ENCODE assay signal across 35 cellular contexts in the genomic region with DNA sequence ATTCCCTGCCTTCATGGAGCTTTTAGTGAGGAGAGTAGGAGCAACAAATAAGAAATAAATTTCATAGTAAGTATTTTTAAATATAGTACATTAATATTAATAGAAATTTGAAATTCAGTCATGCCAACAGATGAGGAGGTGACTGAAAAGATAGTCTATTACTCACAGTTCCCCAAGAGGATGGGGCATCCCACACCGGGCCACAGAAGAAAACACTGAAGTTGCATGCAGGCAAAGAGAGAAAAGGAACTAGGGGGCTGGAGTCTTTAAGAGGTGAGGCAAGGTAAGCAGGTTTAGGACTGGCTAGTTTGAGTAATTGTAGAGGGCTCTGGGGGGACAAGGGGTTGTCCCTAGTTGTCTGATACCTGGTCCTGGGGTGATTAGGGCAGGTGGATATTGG.
"Had no signal": no experiment of that assay in that cellular context is flagged by ENCODE, and none has a peak within 500 bp of the region (broad histone marks: within the 10 kb centered on the region; RNA-seq: fewer than 3 reads in every experiment).

No MANE protein-coding gene starts in this region.

- H3K4me3 ChIP-seq: adrenal gland, cardiac muscle cell had no signal

- H3K27ac Mint-ChIP-seq: activated B cell treated with CpG ODN at 0.5 μM for 24 hours; activated CD4-positive, alpha-beta memory T cell treated with anti-CD3 and anti-CD28 coated beads for 36 hours; activated CD4-positive, alpha-beta T cell treated with anti-CD3 and anti-CD28 coated beads, Interleukin-2, amount 10 ng/mL, durations not matched to agents 24 days and 14 days; activated CD8-positive, alpha-beta T cell treated with anti-CD3 and anti-CD28 coated beads for 36 hours; activated naive CD4-positive, alpha-beta T cell treated with anti-CD3 and anti-CD28 coated beads for 36 hours; activated naive CD4-positive, alpha-beta T cell treated with anti-CD3 and anti-CD28 coated beads, Interleukin-2, amount 50 U/mL, for 72 hours; activated naive CD8-positive, alpha-beta T cell treated with anti-CD3 and anti-CD28 coated beads for 36 hours; activated T-cell treated with anti-CD3 and anti-CD28 coated beads, Interleukin-2, amount 50 U/mL, for 72 hours; activated T-helper 1 cell treated with anti-CD3 and anti-CD28 coated beads, Interleukin-12 subunit alpha, Interleukin-12 subunit beta, Interleukin-2, Interleukin-4 antibody, amounts not matched to agents 30 ng/mL and 10 ng/mL and 1 ng/mL, durations not matched to agents 14 hours and 24 hours and 36 hours; activated T-helper 17 cell treated with anti-CD3 and anti-CD28 coated beads, Interleukin-2, amount 50 U/mL, for 72 hours; T-helper 1 cell treated with Interleukin-12 subunit alpha and Interleukin-12 subunit beta and Interleukin-4 antibody, amounts not matched to agents 30 μg/mL and 1 μg/mL, for 36 hours; T-helper 2 cell treated with Interferon-gamma antibody and Interleukin-4, amounts not matched to agents 5 μg/mL and 100 μg/mL, for 36 hours had no signal

- H3K4me1 Mint-ChIP-seq: activated B cell treated with CpG ODN at 0.5 μM for 24 hours; activated CD4-positive, alpha-beta T cell treated with anti-CD3 and anti-CD28 coated beads, Interleukin-2, amount 10 ng/mL, durations not matched to agents 24 days and 14 days; activated T-helper 17 cell treated with anti-CD3 and anti-CD28 coated beads, Interleukin-2, amount 50 U/mL, for 72 hours; central memory CD8-positive, alpha-beta T cell had no signal

- DNase-seq: activated B cell treated with CpG ODN at 0.5 μM for 24 hours; activated CD4-positive, alpha-beta memory T cell treated with anti-CD3 and anti-CD28 coated beads for 36 hours; activated CD4-positive, alpha-beta T cell treated with anti-CD3 and anti-CD28 coated beads for 4 hours; activated CD4-positive, alpha-beta T cell treated with anti-CD3 and anti-CD28 coated beads, Interleukin-2, amount 10 ng/mL, durations not matched to agents 24 days and 14 days; activated CD4-positive, alpha-beta T cell treated with anti-CD3 and anti-CD28 coated beads, Interleukin-2, amount 50 U/mL, for 1 hour; activated CD4-positive, alpha-beta T cell treated with anti-CD3 and anti-CD28 coated beads, Interleukin-2, amount 50 U/mL, for 4 hours; activated CD4-positive, CD25-positive, alpha-beta regulatory T cell treated with anti-CD3 and anti-CD28 coated beads, Interleukin-2, amount 50 U/mL, for 72 hours; activated CD8-positive, alpha-beta memory T cell treated with anti-CD3 and anti-CD28 coated beads, Interleukin-2, amount 50 U/mL, for 4 hours; activated CD8-positive, alpha-beta T cell treated with anti-CD3 and anti-CD28 coated beads for 36 hours; activated effector memory CD4-positive, alpha-beta T cell treated with anti-CD3 and anti-CD28 coated beads, Interleukin-2, amount 50 U/mL, for 16 hours; activated gamma-delta T cell treated with Interleukin-2 at 50 U/mL for 16 hours; activated naive CD4-positive, alpha-beta T cell; activated naive CD4-positive, alpha-beta T cell treated with anti-CD3 and anti-CD28 coated beads for 36 hours; activated naive CD4-positive, alpha-beta T cell treated with anti-CD3 and anti-CD28 coated beads, Interleukin-2, amount 50 U/mL, for 16 hours; activated naive CD8-positive, alpha-beta T cell treated with anti-CD3 and anti-CD28 coated beads for 36 hours; activated T-cell treated with anti-CD3 and anti-CD28 coated beads for 4 hours; activated T-cell treated with anti-CD3 and anti-CD28 coated beads, Interleukin-2, amount 50 U/mL, for 1 hour; activated T-cell treated with anti-CD3 and anti-CD28 coated beads, Interleukin-2, amount 50 U/mL, for 4 hours; activated T-cell treated with anti-CD3 and anti-CD28 coated beads, Interleukin-2, amount 50 U/mL, for 72 hours; amniotic stem cell; aorta; caudate nucleus; T-helper 1 cell; T-helper 2 cell; T-helper 9 cell had no signal

- H3K4me3 Mint-ChIP-seq: activated B cell treated with CpG ODN at 0.5 μM for 24 hours; activated CD4-positive, alpha-beta memory T cell treated with anti-CD3 and anti-CD28 coated beads for 36 hours; activated CD4-positive, alpha-beta T cell treated with anti-CD3 and anti-CD28 coated beads, Interleukin-2, amount 10 ng/mL, durations not matched to agents 24 days and 14 days; activated CD8-positive, alpha-beta T cell treated with anti-CD3 and anti-CD28 coated beads for 36 hours; activated naive CD4-positive, alpha-beta T cell treated with anti-CD3 and anti-CD28 coated beads for 36 hours; activated naive CD8-positive, alpha-beta T cell treated with anti-CD3 and anti-CD28 coated beads for 36 hours; activated T-cell treated with anti-CD3 and anti-CD28 coated beads, Interleukin-2, amount 50 U/mL, for 4 hours; activated T-cell treated with anti-CD3 and anti-CD28 coated beads, Interleukin-2, amount 50 U/mL, for 72 hours; activated T-helper 1 cell treated with anti-CD3 and anti-CD28 coated beads, Interleukin-12 subunit alpha, Interleukin-12 subunit beta, Interleukin-2, Interleukin-4 antibody, amounts not matched to agents 30 ng/mL and 10 ng/mL and 1 ng/mL, durations not matched to agents 14 hours and 24 hours and 36 hours; activated T-helper 17 cell treated with anti-CD3 and anti-CD28 coated beads, Interleukin-2, amount 50 U/mL, for 72 hours; brain; central memory CD8-positive, alpha-beta T cell; T-helper 1 cell treated with Interleukin-12 subunit alpha and Interleukin-12 subunit beta and Interleukin-4 antibody, amounts not matched to agents 30 μg/mL and 1 μg/mL, for 36 hours; T-helper 2 cell treated with Interferon-gamma antibody and Interleukin-4, amounts not matched to agents 5 μg/mL and 100 μg/mL, for 36 hours had no signal

- H3K36me3 Mint-ChIP-seq: activated CD4-positive, alpha-beta memory T cell treated with anti-CD3 and anti-CD28 coated beads for 36 hours; activated naive CD4-positive, alpha-beta T cell treated with anti-CD3 and anti-CD28 coated beads, Interleukin-2, amount 50 U/mL, for 72 hours; activated naive CD8-positive, alpha-beta T cell treated with anti-CD3 and anti-CD28 coated beads for 36 hours had no signal

- H3K27ac ChIP-seq: adrenal gland, cardiac muscle cell, VCaP had no signal

- H3K9me3 ChIP-seq: adrenal gland had no signal

- H3K9me3 Mint-ChIP-seq: activated B cell treated with CpG ODN at 0.5 μM for 24 hours; activated CD4-positive, alpha-beta memory T cell treated with anti-CD3 and anti-CD28 coated beads for 36 hours; activated CD4-positive, alpha-beta T cell treated with anti-CD3 and anti-CD28 coated beads, Interleukin-2, amount 10 ng/mL, durations not matched to agents 24 days and 14 days; activated CD8-positive, alpha-beta T cell treated with anti-CD3 and anti-CD28 coated beads for 36 hours; activated naive CD4-positive, alpha-beta T cell treated with anti-CD3 and anti-CD28 coated beads for 36 hours; activated naive CD8-positive, alpha-beta T cell treated with anti-CD3 and anti-CD28 coated beads for 36 hours; activated T-cell treated with anti-CD3 and anti-CD28 coated beads, Interleukin-2, amount 50 U/mL, for 4 hours; activated T-cell treated with anti-CD3 and anti-CD28 coated beads, Interleukin-2, amount 50 U/mL, for 72 hours; activated T-helper 1 cell treated with anti-CD3 and anti-CD28 coated beads, Interleukin-12 subunit alpha, Interleukin-12 subunit beta, Interleukin-2, Interleukin-4 antibody, amounts not matched to agents 30 ng/mL and 10 ng/mL and 1 ng/mL, durations not matched to agents 14 hours and 24 hours and 36 hours; activated T-helper 17 cell treated with anti-CD3 and anti-CD28 coated beads, Interleukin-2, amount 50 U/mL, for 72 hours; brain; central memory CD8-positive, alpha-beta T cell; T-helper 1 cell treated with Interleukin-12 subunit alpha and Interleukin-12 subunit beta and Interleukin-4 antibody, amounts not matched to agents 30 μg/mL and 1 μg/mL, for 36 hours; T-helper 2 cell treated with Interferon-gamma antibody and Interleukin-4, amounts not matched to agents 5 μg/mL and 100 μg/mL, for 36 hours had no signal

- H3K27me3 ChIP-seq: adrenal gland, cardiac muscle cell had no signal

- ATAC-seq: activated CD8-positive, alpha-beta T cell treated with anti-CD3 and anti-CD28 coated beads for 36 hours; activated naive CD4-positive, alpha-beta T cell treated with anti-CD3 and anti-CD28 coated beads, Interleukin-2, amount 50 U/mL, for 72 hours; activated T-cell treated with anti-CD3 and anti-CD28 coated beads, Interleukin-2, amount 50 U/mL, for 4 hours; activated T-cell treated with anti-CD3 and anti-CD28 coated beads, Interleukin-2, amount 50 U/mL, for 72 hours; activated T-helper 17 cell treated with anti-CD3 and anti-CD28 coated beads, Interleukin-2, amount 50 U/mL, for 72 hours had no signal

- H3K27me3 Mint-ChIP-seq: activated B cell treated with CpG ODN at 0.5 μM for 24 hours; activated CD4-positive, alpha-beta memory T cell treated with anti-CD3 and anti-CD28 coated beads for 36 hours; activated T-helper 17 cell treated with anti-CD3 and anti-CD28 coated beads, Interleukin-2, amount 50 U/mL, for 72 hours; brain had no signal

- H3K36me3 ChIP-seq: adrenal gland, cardiac muscle cell had no signal
